ENCODE assay signal across 1 cellular context in the genomic region with DNA sequence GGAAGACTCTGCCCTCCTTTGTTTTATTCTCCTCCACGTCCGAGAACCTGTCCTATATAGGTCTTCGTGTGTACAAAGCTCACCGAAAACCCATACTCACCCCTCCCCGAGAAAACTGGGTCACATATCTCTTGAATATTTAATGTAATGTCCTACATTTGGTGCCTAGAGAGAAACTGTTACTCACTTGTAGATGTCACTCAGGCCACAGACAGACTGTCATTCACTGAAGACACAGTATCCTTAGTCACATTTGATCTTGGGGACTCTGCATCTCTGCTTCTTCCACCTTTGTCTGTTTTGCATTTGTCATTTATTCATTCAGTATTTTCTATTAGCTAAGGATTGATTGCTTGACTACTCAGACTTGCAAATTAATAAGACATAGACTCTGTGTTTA.
TF ChIP-seq lines count a peak whose summit lies in the region.

No MANE protein-coding gene starts in this region.

TF ChIP-seq in IMR-90, 13 proteins besides CTCF, POLR2A, EP300 and RAD21:
- no peak for TF ChIP-seq CEBPB (IDR thresholded peaks at IDR 0.05; ENCODE audit: low read depth, low read length)
- no peak for TF ChIP-seq NFE2L2 (IDR thresholded peaks at IDR 0.05; ENCODE audit: low read depth, low read length)
- no peak for TF ChIP-seq FOS (IDR thresholded peaks at IDR 0.05; ENCODE audit: low read depth, low read length)
- TF ChIP-seq, protein P1, sequence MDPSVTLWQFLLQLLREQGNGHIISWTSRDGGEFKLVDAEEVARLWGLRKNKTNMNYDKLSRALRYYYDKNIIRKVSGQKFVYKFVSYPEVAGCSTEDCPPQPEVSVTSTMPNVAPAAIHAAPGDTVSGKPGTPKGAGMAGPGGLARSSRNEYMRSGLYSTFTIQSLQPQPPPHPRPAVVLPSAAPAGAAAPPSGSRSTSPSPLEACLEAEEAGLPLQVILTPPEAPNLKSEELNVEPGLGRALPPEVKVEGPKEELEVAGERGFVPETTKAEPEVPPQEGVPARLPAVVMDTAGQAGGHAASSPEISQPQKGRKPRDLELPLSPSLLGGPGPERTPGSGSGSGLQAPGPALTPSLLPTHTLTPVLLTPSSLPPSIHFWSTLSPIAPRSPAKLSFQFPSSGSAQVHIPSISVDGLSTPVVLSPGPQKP (IDR thresholded peaks at IDR 0.05; ENCODE audit: borderline replicate concordance, low read depth, low read length), result no peak
